11 cellular contexts compared by ENCODE assay signal in genomic region chr14:69363055-69363454, GRCh38. TPM values are rescaled to one million over a fixed set of nuclear protein-coding genes. Genes with fewer than 3 reads are reported as not detected.
A peak's percentile ranks its signal among the peaks of the same experiment; 100 is the strongest.
DNase-seq lines count a peak whose midpoint lies in the region; ATAC-seq and TF ChIP-seq lines count a peak whose summit lies in the region.
"Had no signal": no experiment of that assay in that cellular context is flagged by ENCODE, and none has a peak within 500 bp of the region (broad histone marks: within the 10 kb centered on the region; RNA-seq: fewer than 3 reads in every experiment).

No MANE protein-coding gene starts in this region.

- POLR2A ChIA-PET in BJ (lab: Charles Lee): no interaction called here
- POLR2A ChIA-PET in PC-3 (lab: Charles Lee; ENCODE audit: unreplicated experiment): interaction anchor here (0.7 kb wide), 1 partner anchor 32 kb away, joined by 4 read pairs; no protein-coding TSS in a partner anchor

- H3K9me3 Mint-ChIP-seq in nephron progenitor cell: no peaks in the 10 kb centered on the region
- H3K9me3 Mint-ChIP-seq: T-helper 2 cell treated with Interferon-gamma antibody and Interleukin-4, amounts not matched to agents 5 μg/mL and 100 μg/mL, for 36 hours had no signal

- H3K27ac ChIP-seq in PC-3 (ENCODE audit: low read length): no peak overlapping the region

- no peak for TF ChIP-seq POLR2A in lower leg skin (IDR thresholded peaks at IDR 0.05)

- H2AFZ ChIP-seq in PC-3 (ENCODE audit: low read length): no peak overlapping the region

- H3K4me1 Mint-ChIP-seq in nephron progenitor cell: peaks cover 20% of the 10 kb centered on the region

- no peaks in the 10 kb centered on the region for H3K9me2 ChIP-seq in PC-3 (replicated peaks; ENCODE audit: low read length)

- no peaks in the 10 kb centered on the region for H3K36me3 Mint-ChIP-seq in nephron progenitor cell (ENCODE audit: low read depth)

- CTCF ChIA-PET in BJ (lab: Yijun Ruan, JAX): interaction anchor here (0.7 to 3.8 kb wide), 14 partner anchors 9 to 232 kb away, joined by 3 to 29 read pairs (median 5); no protein-coding TSS in a partner anchor
- CTCF ChIA-PET in PC-3 (lab: Charles Lee): interaction anchor here (0.6 kb wide), 1 partner anchor 59 kb away, joined by 3 read pairs; no protein-coding TSS in a partner anchor

- ATAC-seq in PC-3 (peak; percentile 47; the same call in 1 of the 2 replicates), GM21576 (IDR thresholded peaks at IDR 0.05; ENCODE audit: unreplicated experiment) (no peak), HG03025 (IDR thresholded peaks at IDR 0.05; ENCODE audit: low FRiP score, unreplicated experiment) (no peak)

- 56 to 80% methylated on average over 9 of the region's 9 CpGs for WGBS in lower leg skin, 2 donors

- no peaks in the 10 kb centered on the region for H3K4me1 ChIP-seq in PC-3 (ENCODE audit: insufficient read depth, low read length)

- H3K27me3 ChIP-seq in BJ (ENCODE audit: control insufficient read depth, insufficient read depth, low read length) (no peaks in the 10 kb centered on the region; the same call in 1 of the 2 replicates), PC-3 (ENCODE audit: low read length) (peaks cover 3% of the 10 kb centered on the region; the same call in 1 of the 2 replicates)

- intact Hi-C loops in PC-3 (cut with micrococcal nuclease) (no loop called here), lower leg skin (cut with DNase I; ENCODE audit: low total_unique reads) (no loop called here)

- no peaks in the 10 kb centered on the region for H4K20me1 ChIP-seq in PC-3 (ENCODE audit: low read length)

- H3K9ac ChIP-seq in PC-3 (ENCODE audit: low read length): no peak overlapping the region

- in situ Hi-C loops in KBM-7 (cut with MboI; ENCODE audit: low pct_unique_long_range_greater_than_20kb, low sequenced_read_pairs): no loop called here

- H3K27ac Mint-ChIP-seq in nephron progenitor cell: no peak overlapping the region
- H3K27ac Mint-ChIP-seq: T-helper 2 cell treated with Interferon-gamma antibody and Interleukin-4, amounts not matched to agents 5 μg/mL and 100 μg/mL, for 36 hours had no signal

- H3K9me3 ChIP-seq in PC-3 (ENCODE audit: low read length): no peaks in the 10 kb centered on the region

- BruUV-seq in PC-3 (replicated peaks; lab: Mats Ljungman, UMichigan): no TSS peak

- H3K4me3 Mint-ChIP-seq in nephron progenitor cell: no peak overlapping the region
- H3K4me3 Mint-ChIP-seq: T-helper 2 cell treated with Interferon-gamma antibody and Interleukin-4, amounts not matched to agents 5 μg/mL and 100 μg/mL, for 36 hours had no signal

- TF ChIP-seq CTCF in BJ (IDR thresholded peaks at IDR 0.05; ENCODE audit: insufficient read depth, low read depth, low read length): peak; percentile 66
- TF ChIP-seq CTCF in PC-3 (conservative IDR thresholded peaks at IDR 0.05; ENCODE audit: low read depth, low read length): peak; percentile 53
- TF ChIP-seq CTCF in nephron progenitor cell (IDR thresholded peaks at IDR 0.05): peak; percentile 45
- no peak for TF ChIP-seq CTCF in lower leg skin (IDR thresholded peaks at IDR 0.05)

- H3K79me2 ChIP-seq in PC-3 (ENCODE audit: low read length): no peaks in the 10 kb centered on the region

- H3K27me3 Mint-ChIP-seq in nephron progenitor cell (ENCODE audit: low read depth, poor library complexity): peaks cover 15% of the 10 kb centered on the region

- H3K4me3 ChIP-seq in BJ (ENCODE audit: low read depth, low read length): no peak overlapping the region
- no peak overlapping the region for H3K4me3 ChIP-seq in PC-3 (ENCODE audit: low read length)
- H3K4me3 ChIP-seq in lower leg skin (ENCODE audit: low read depth, poor library complexity, severe bottlenecking): no peak overlapping the region

- DNase-seq in BJ (ENCODE audit: low read depth) (no peak), PC-3 (no peak), fibroblast of the conjunctiva (ENCODE audit: low read depth) (peak; percentile 42), nephron progenitor cell (peak; percentile 51), KBM-7 (no peak), lower leg skin (ENCODE audit: low spot score in 2 of 2) (no peak)
- DNase-seq: cerebellar nuclear complex, NCI-H1092 treated with DMSO at 0.1 percent for 48 hours had no signal

- H3K36me3 ChIP-seq in BJ (ENCODE audit: control insufficient read depth, insufficient read depth, low read length): no peaks in the 10 kb centered on the region
- no peaks in the 10 kb centered on the region for H3K36me3 ChIP-seq in PC-3 (ENCODE audit: low read depth, low read length)

- no peaks in the 10 kb centered on the region for H3F3A ChIP-seq in PC-3 (ENCODE audit: low read length, unreplicated experiment)

- H3K4me2 ChIP-seq in PC-3 (ENCODE audit: low read length): no peak overlapping the region

RNA-seq across cellular contexts. Expression of gene ERH, which starts 35.0 kb away (rescaled TPM):
- 43.1 and 109 TPM in 2 replicates for polyA plus RNA-seq in BJ (2011; rRNA removed)
- polyA minus RNA-seq in BJ (2011; rRNA and poly(A)+ RNA removed): 82.6 and 89.9 TPM in 2 replicates
- total RNA-seq in PC-3 (2014; rRNA removed) (128 and 132 TPM in 2 replicates), lower leg skin (10 to 100 TPM; 36.3 to 61.0 (median 42.5) TPM)

RNA-seq across cellular contexts. Expression of gene SLC39A9, which starts 35.4 kb away (rescaled TPM):
- 70.3 and 86.3 TPM in 2 replicates for polyA plus RNA-seq in BJ (2011; rRNA removed)
- 115 and 160 TPM in 2 replicates for polyA minus RNA-seq in BJ (2011; rRNA and poly(A)+ RNA removed)
- total RNA-seq in PC-3 (2014; rRNA removed) (74.9 and 80.8 TPM in 2 replicates), lower leg skin (10 to 100 TPM; 33.1 to 68.2 (median 49.0) TPM)

Comparison
In these comparisons a context has a peak if more than half of its experiments do, and no peak if none do; other contexts are left out.
1. DNase-seq: peak in fibroblast of the conjunctiva (single experiment) and nephron progenitor cell (single experiment); none in BJ (single experiment), PC-3 (single experiment), KBM-7 (single experiment) and lower leg skin (0 of 2).
2. CTCF ChIP-seq: peak in BJ (single experiment), PC-3 (single experiment) and nephron progenitor cell (single experiment); none in lower leg skin (0 of 3).